18 cellular contexts compared by ENCODE assay signal in the genomic region with DNA sequence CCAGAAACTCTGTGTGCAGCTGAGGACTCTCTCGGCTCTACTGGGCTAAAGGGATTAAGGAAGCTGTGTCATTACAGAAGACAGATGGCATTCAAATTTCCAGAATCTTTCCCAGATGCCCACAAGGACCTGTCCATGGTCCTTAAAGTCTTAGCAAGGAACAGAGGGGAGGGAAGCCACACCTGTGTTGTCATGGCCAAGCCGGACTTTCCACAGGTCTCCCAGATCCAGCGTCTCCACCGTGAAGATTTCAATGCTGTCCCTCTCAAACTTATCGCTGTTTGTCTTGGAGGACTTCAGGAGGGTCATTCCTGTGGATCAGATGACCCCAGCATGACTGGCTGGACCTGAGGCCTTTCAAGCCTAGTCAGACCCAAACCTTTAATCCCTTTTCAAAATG.
A peak's percentile ranks its signal among the peaks of the same experiment; 100 is the strongest.
DNase-seq lines count a peak whose midpoint lies in the region; ATAC-seq, FAIRE-seq and TF ChIP-seq lines count a peak whose summit lies in the region.
"Had no signal": no experiment of that assay in that cellular context is flagged by ENCODE, and none has a peak within 500 bp of the region (broad histone marks: within the 10 kb centered on the region; RNA-seq: fewer than 3 reads in every experiment).

No MANE protein-coding gene starts in this region.

- ATAC-seq in activated CD8-positive, alpha-beta memory T cell treated with anti-CD3 and anti-CD28 coated beads, Interleukin-2, amount 10 ng/mL, durations not matched to agents 7 days and 5 days = no peak

- FAIRE-seq in HTR-8/SVneo (lab: Jason Lieb, UNC) = no peak
- FAIRE-seq: small intestine had no signal

- peaks cover 5% of the 10 kb centered on the region for H3K4me1 Mint-ChIP-seq in activated CD8-positive, alpha-beta memory T cell treated with anti-CD3 and anti-CD28 coated beads, Interleukin-2, amount 10 ng/mL, durations not matched to agents 7 days and 5 days

- H3K4me3 ChIP-seq in fibroblast of pulmonary artery (replicated peaks; ENCODE audit: low read depth, low read length) = no peak overlapping the region
- H3K4me3 ChIP-seq: coronary artery, SK-N-MC, vagina had no signal

- H3K4me3 Mint-ChIP-seq in activated CD8-positive, alpha-beta memory T cell treated with anti-CD3 and anti-CD28 coated beads, Interleukin-2, amount 10 ng/mL, durations not matched to agents 7 days and 5 days = no peak overlapping the region
- H3K4me3 Mint-ChIP-seq: activated T-cell treated with anti-CD3 and anti-CD28 coated beads, Interleukin-2, amount 50 U/mL, for 24 hours; CD4-positive, alpha-beta T cell; stimulated activated naive CD8-positive, alpha-beta T cell treated with anti-CD3 and anti-CD28 coated beads, Interleukin-15, Interleukin-2, amounts not matched to agents 100 ng/mL and 50 ng/mL, for 24 hours had no signal

- peaks cover 3% of the 10 kb centered on the region for H3K27me3 Mint-ChIP-seq in activated CD8-positive, alpha-beta memory T cell treated with anti-CD3 and anti-CD28 coated beads, Interleukin-2, amount 10 ng/mL, durations not matched to agents 7 days and 5 days

- H3K36me3 Mint-ChIP-seq in activated CD8-positive, alpha-beta memory T cell treated with anti-CD3 and anti-CD28 coated beads, Interleukin-2, amount 10 ng/mL, durations not matched to agents 7 days and 5 days = no peaks in the 10 kb centered on the region

- no peak overlapping the region for H3K27ac Mint-ChIP-seq in activated CD8-positive, alpha-beta memory T cell treated with anti-CD3 and anti-CD28 coated beads, Interleukin-2, amount 10 ng/mL, durations not matched to agents 7 days and 5 days
- H3K27ac Mint-ChIP-seq: activated T-cell treated with anti-CD3 and anti-CD28 coated beads, Interleukin-2, amount 50 U/mL, for 24 hours; CD4-positive, alpha-beta T cell; stimulated activated naive CD8-positive, alpha-beta T cell treated with anti-CD3 and anti-CD28 coated beads, Interleukin-15, Interleukin-2, amounts not matched to agents 100 ng/mL and 50 ng/mL, for 24 hours had no signal

- no peak for TF ChIP-seq CTCF in fibroblast of pulmonary artery (IDR thresholded peaks at IDR 0.05; ENCODE audit: low read length, missing control alignments)

- DNase-seq in HTR-8/SVneo (ENCODE audit: insufficient read length, low spot score) (peak; percentile 3), RPMI8226 (peak; percentile 13), fibroblast of pulmonary artery (ENCODE audit: low read depth) (peak; percentile 1), renal cortical epithelial cell (ENCODE audit: low read depth) (peak; percentile 15), NCI-H345 (lab: John Stamatoyannopoulos, UW) (no peak), SW 1271 (lab: John Stamatoyannopoulos, UW) (no peak)
- no peak for DNase-seq in activated CD8-positive, alpha-beta memory T cell treated with anti-CD3 and anti-CD28 coated beads, Interleukin-2, amount 10 ng/mL, durations not matched to agents 7 days and 5 days
- DNase-seq: activated T-cell treated with anti-CD3 and anti-CD28 coated beads, Interleukin-2, amount 50 U/mL, for 24 hours; CD4-positive, alpha-beta T cell; GF-D8; GOT3; NCI-H2081 treated with DMSO at 0.1 percent for 48 hours; occipital lobe; small intestine had no signal

- H3K9me3 Mint-ChIP-seq in activated CD8-positive, alpha-beta memory T cell treated with anti-CD3 and anti-CD28 coated beads, Interleukin-2, amount 10 ng/mL, durations not matched to agents 7 days and 5 days (ENCODE audit: low read depth) = peaks cover 4% of the 10 kb centered on the region
- H3K9me3 Mint-ChIP-seq: activated T-cell treated with anti-CD3 and anti-CD28 coated beads, Interleukin-2, amount 50 U/mL, for 24 hours; stimulated activated naive CD8-positive, alpha-beta T cell treated with anti-CD3 and anti-CD28 coated beads, Interleukin-15, Interleukin-2, amounts not matched to agents 100 ng/mL and 50 ng/mL, for 24 hours had no signal

- CTCF ChIA-PET in activated CD8-positive, alpha-beta memory T cell treated with anti-CD3 and anti-CD28 coated beads, Interleukin-2, amount 10 ng/mL, durations not matched to agents 7 days and 5 days (lab: Charles Lee) = no interaction called here

Comparison
In these comparisons a context has a peak if more than half of its experiments do, and no peak if none do; other contexts are left out.
1. DNase-seq: peak in HTR-8/SVneo (single experiment), RPMI8226 (single experiment), fibroblast of pulmonary artery (single experiment) and renal cortical epithelial cell (single experiment); none in NCI-H345 (single experiment), activated CD8-positive, alpha-beta memory T cell treated with anti-CD3 and anti-CD28 coated beads, Interleukin-2, amount 10 ng/mL, durations not matched to agents 7 days and 5 days (single experiment) and SW 1271 (0 of 2).